ENCODE assay signal across 1 cellular context in genomic region chrX:49877397-49878101, GRCh38.
A peak's percentile ranks its signal among the peaks of the same experiment; 100 is the strongest.
TF ChIP-seq lines count a peak whose summit lies in the region.

No MANE protein-coding gene starts in this region.

TF ChIP-seq in HepG2, 621 proteins besides CTCF, POLR2A, EP300 and RAD21 (continued from another document and continues in another):
- TF ChIP-seq TIGD3 (CRISPR knock-in tag; IDR thresholded peaks at IDR 0.05; ENCODE audit: borderline replicate concordance): no peak
- TF ChIP-seq PAWR (CRISPR knock-in tag; IDR thresholded peaks at IDR 0.05; ENCODE audit: borderline replicate concordance): no peak
- TF ChIP-seq EHMT2 (IDR thresholded peaks at IDR 0.05; ENCODE audit: borderline replicate concordance, low read depth, low read length): peak; percentile 29; the same call in 1 of the 2 replicates
- TF ChIP-seq ZFP90 (CRISPR knock-in tag; IDR thresholded peaks at IDR 0.05; ENCODE audit: borderline replicate concordance): no peak
- TF ChIP-seq ZNF879 (CRISPR knock-in tag; IDR thresholded peaks at IDR 0.05): no peak
- TF ChIP-seq ZNF460 (CRISPR knock-in tag; IDR thresholded peaks at IDR 0.05; ENCODE audit: borderline replicate concordance): no peak
- no peak for TF ChIP-seq NAIF1 (CRISPR knock-in tag; IDR thresholded peaks at IDR 0.05; ENCODE audit: borderline replicate concordance)
- no peak for TF ChIP-seq RARG (CRISPR knock-in tag; IDR thresholded peaks at IDR 0.05; ENCODE audit: low read depth)
- TF ChIP-seq ZSCAN30 (CRISPR knock-in tag; IDR thresholded peaks at IDR 0.05): no peak
- no peak for TF ChIP-seq SATB2 (CRISPR knock-in tag; IDR thresholded peaks at IDR 0.05)
- TF ChIP-seq RXRB (CRISPR knock-in tag; IDR thresholded peaks at IDR 0.05; ENCODE audit: borderline replicate concordance): peak; percentile 76; the same call in 1 of the 2 replicates
- peak; percentile 42; the same call in 1 of the 2 replicates for TF ChIP-seq NR2F6 (IDR thresholded peaks at IDR 0.05)
- no peak; the same call in 1 of the 2 replicates for TF ChIP-seq NR2F6 (CRISPR knock-in tag; IDR thresholded peaks at IDR 0.05)
- no peak for TF ChIP-seq DZIP1 (CRISPR knock-in tag; IDR thresholded peaks at IDR 0.05)
- no peak for TF ChIP-seq JUNB (CRISPR knock-in tag; IDR thresholded peaks at IDR 0.05; ENCODE audit: borderline replicate concordance)
- no peak for TF ChIP-seq MBNL3 (CRISPR knock-in tag; conservative IDR thresholded peaks at IDR 0.05)
- 0 out of 2 replicates have a peak, but pooled peaks have one; percentile 21 for TF ChIP-seq PPARG (CRISPR knock-in tag; conservative IDR thresholded peaks at IDR 0.05)
- TF ChIP-seq POGK (CRISPR knock-in tag; conservative IDR thresholded peaks at IDR 0.05): no peak
- TF ChIP-seq ZNF597 (CRISPR knock-in tag; IDR thresholded peaks at IDR 0.05): no peak
- TF ChIP-seq GMEB1 (CRISPR knock-in tag; IDR thresholded peaks at IDR 0.05; ENCODE audit: borderline replicate concordance): no peak; the same call in 1 of the 2 replicates
- no peak for TF ChIP-seq ZFP1 (CRISPR knock-in tag; IDR thresholded peaks at IDR 0.05)
- 0 out of 2 replicates have a peak, but pooled peaks have one; percentile 20 for TF ChIP-seq HHEX (CRISPR knock-in tag; IDR thresholded peaks at IDR 0.05)
- no peak for TF ChIP-seq MAFG (CRISPR knock-in tag; IDR thresholded peaks at IDR 0.05)
- TF ChIP-seq ZNF567 (CRISPR knock-in tag; IDR thresholded peaks at IDR 0.05; ENCODE audit: borderline replicate concordance): no peak
- TF ChIP-seq SSRP1 (CRISPR knock-in tag; IDR thresholded peaks at IDR 0.05): no peak
- TF ChIP-seq ETV5 (CRISPR knock-in tag; IDR thresholded peaks at IDR 0.05; ENCODE audit: borderline replicate concordance): peak; percentile 93; the same call in 1 of the 2 replicates
- no peak for TF ChIP-seq IKZF1 (IDR thresholded peaks at IDR 0.05)
- no peak for TF ChIP-seq ZSCAN9 (CRISPR knock-in tag; IDR thresholded peaks at IDR 0.05; ENCODE audit: borderline replicate concordance)
- no peak for TF ChIP-seq MNT (IDR thresholded peaks at IDR 0.05)
- TF ChIP-seq ZUFSP (CRISPR knock-in tag; IDR thresholded peaks at IDR 0.05; ENCODE audit: borderline replicate concordance): no peak
- no peak for TF ChIP-seq TMF1 (CRISPR knock-in tag; IDR thresholded peaks at IDR 0.05; ENCODE audit: low read depth)
- TF ChIP-seq SP1 (IDR thresholded peaks at IDR 0.05): no peak
- TF ChIP-seq SP1 (CRISPR knock-in tag; IDR thresholded peaks at IDR 0.05): no peak
- TF ChIP-seq ZNF281 (CRISPR knock-in tag; IDR thresholded peaks at IDR 0.05; ENCODE audit: borderline replicate concordance): no peak
- TF ChIP-seq SRSF9 (IDR thresholded peaks at IDR 0.05; ENCODE audit: borderline replicate concordance, insufficient read depth, low read depth, low read length, poor library complexity, severe bottlenecking): no peak
- TF ChIP-seq ERF (CRISPR knock-in tag; IDR thresholded peaks at IDR 0.05): no peak
- TF ChIP-seq FOSL1 (CRISPR knock-in tag; IDR thresholded peaks at IDR 0.05; ENCODE audit: borderline replicate concordance): no peak; the same call in 1 of the 2 replicates
- TF ChIP-seq SCMH1 (CRISPR knock-in tag; IDR thresholded peaks at IDR 0.05; ENCODE audit: borderline replicate concordance): no peak
- TF ChIP-seq GABPB1 (CRISPR knock-in tag; IDR thresholded peaks at IDR 0.05): peak; percentile 47; the same call in 1 of the 2 replicates
- TF ChIP-seq ZNF180 (CRISPR knock-in tag; IDR thresholded peaks at IDR 0.05; ENCODE audit: borderline replicate concordance, low read depth): no peak
- TF ChIP-seq ELF1 (CRISPR knock-in tag; IDR thresholded peaks at IDR 0.05): no peak
- TF ChIP-seq PRPF4 (IDR thresholded peaks at IDR 0.05; ENCODE audit: low read depth, low read length, poor library complexity, severe bottlenecking): no peak
- no peak for TF ChIP-seq RBAK (CRISPR knock-in tag; IDR thresholded peaks at IDR 0.05)
- TF ChIP-seq CEBPB (IDR thresholded peaks at IDR 0.05; ENCODE audit: borderline replicate concordance, low read depth, low read length): peak; percentile 16; the same call in 1 of the 2 replicates
- TF ChIP-seq TBL1XR1 (IDR thresholded peaks at IDR 0.05; ENCODE audit: borderline replicate concordance, low read length, partially characterized antibody): no peak
- TF ChIP-seq ZNF589 (CRISPR knock-in tag; conservative IDR thresholded peaks at IDR 0.05): no peak
- no peak for TF ChIP-seq U2AF1 (optimal IDR thresholded peaks at IDR 0.05; ENCODE audit: low read depth, low read length)
- peak; percentile 82 for TF ChIP-seq YY1 (IDR thresholded peaks at IDR 0.05; ENCODE audit: insufficient read depth, insufficient replicate concordance, low read depth, low read length)
- no peak for TF ChIP-seq HOXA7 (CRISPR knock-in tag; IDR thresholded peaks at IDR 0.05)
- peak; percentile 27; the same call in 1 of the 2 replicates for TF ChIP-seq ZBTB10 (CRISPR knock-in tag; IDR thresholded peaks at IDR 0.05; ENCODE audit: borderline replicate concordance)
- no peak for TF ChIP-seq HOXA9 (CRISPR knock-in tag; IDR thresholded peaks at IDR 0.05; ENCODE audit: borderline replicate concordance)
